ENCODE assay signal across 36 cellular contexts in the genomic region with DNA sequence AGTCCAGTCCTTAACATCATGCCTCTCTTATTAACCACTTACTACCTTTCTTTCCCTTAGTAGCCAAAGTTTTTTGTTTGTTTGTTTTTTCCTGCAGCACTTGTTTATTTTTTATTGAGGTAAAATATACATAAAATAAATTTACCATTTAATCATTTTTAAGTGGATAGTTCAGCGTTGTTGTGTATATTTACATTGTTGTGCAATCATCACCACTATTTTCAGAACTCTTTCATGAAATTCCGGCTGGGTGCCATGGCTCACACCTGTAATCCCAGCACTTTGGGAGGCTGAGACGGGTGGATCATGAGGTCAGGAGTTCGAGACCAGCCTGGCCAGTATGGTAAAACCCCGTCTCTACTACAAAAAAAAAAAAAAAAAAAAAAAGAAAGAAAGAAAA. TPM values are rescaled to one million over a fixed set of nuclear protein-coding genes. Genes with fewer than 3 reads are reported as not detected.
"Had no signal": no experiment of that assay in that cellular context is flagged by ENCODE, and none has a peak within 500 bp of the region (broad histone marks: within the 10 kb centered on the region; RNA-seq: fewer than 3 reads in every experiment).

No MANE protein-coding gene starts in this region.

- H3K27me3 ChIP-seq: MG63 had no signal

- H3K4me3 ChIP-seq: MG63 had no signal

- DNase-seq: Karpas-422, Kasumi-1, MG63, MM.1S, MV-4-11, NCI-H1048, NCI-H1092, NCI-H1092 treated with DMSO at 0.1 percent for 48 hours, NCI-H1105, NCI-H1105 treated with DMSO at 0.1 percent for 48 hours, NCI-H1417 treated with DMSO at 0.1 percent for 48 hours, NCI-H1436, NCI-H1436 treated with DMSO at 0.1 percent for 48 hours, NCI-H146, NCI-H1694, NCI-H1694 treated with DMSO at 0.1 percent for 48 hours, NCI-H187, NCI-H187 treated with DMSO at 0.1 percent for 48 hours, NCI-H1930, NCI-H2029, NCI-H2029 treated with DMSO at 0.1 percent for 48 hours, NCI-H2081, NCI-H2081 treated with DMSO at 0.1 percent for 48 hours, NCI-H2107, NCI-H2171, NCI-H2171 treated with DMSO at 0.1 percent for 48 hours, NCI-H2227 treated with DMSO at 0.1 percent for 48 hours, NCI-H226, NCI-H446, NCI-H446 treated with DMSO at 0.1 percent for 48 hours, NCI-H510A, NCI-H510A treated with DMSO at 0.1 percent for 48 hours, NCI-H524 had no signal

- H3K9me3 ChIP-seq: MG63 had no signal

- H3K36me3 ChIP-seq: MG63 had no signal

RNA-seq across cellular contexts. Expression of a gene that starts 38.1 kb away (rescaled TPM):
- total RNA-seq: LHCN-M2, M059J, MCF 10A had no signal
